In the genomic region with DNA sequence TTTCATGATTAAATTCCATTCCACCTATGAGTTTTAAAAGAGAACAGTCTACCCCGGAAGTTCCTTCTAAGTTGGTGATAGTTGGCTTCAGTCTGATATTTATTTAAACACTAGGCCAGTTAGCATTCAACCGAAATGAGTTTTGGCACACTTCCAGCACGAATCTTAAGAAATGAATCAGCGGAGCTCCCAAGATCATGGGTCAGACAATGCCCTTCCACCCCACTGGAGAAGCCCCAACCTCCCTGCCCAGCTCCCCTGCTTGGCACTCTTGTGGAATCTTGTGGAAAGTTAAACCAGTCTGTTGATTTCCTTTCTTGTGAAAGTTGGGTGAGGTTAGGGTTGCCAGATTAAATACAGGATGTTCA, we compare ENCODE assay signal across 13 cellular contexts.
A peak's percentile ranks its signal among the peaks of the same experiment; 100 is the strongest.
DNase-seq lines count a peak whose midpoint lies in the region; TF ChIP-seq lines count a peak whose summit lies in the region.
"Had no signal": no experiment of that assay in that cellular context is flagged by ENCODE, and none has a peak within 500 bp of the region (broad histone marks: within the 10 kb centered on the region; RNA-seq: fewer than 3 reads in every experiment).

No MANE protein-coding gene starts in this region.

- TF ChIP-seq POLR2A in stomach (IDR thresholded peaks at IDR 0.05) (no peak), spleen (IDR thresholded peaks at IDR 0.05) (no peak)

- DNase-seq in HK-2 (ENCODE audit: unreplicated experiment) (peak; percentile 49), SJSA1 (ENCODE audit: low read depth in 1 of 2, low spot score in 2 of 2) (peak; percentile 34 to 49), fibroblast of the aortic adventitia (ENCODE audit: low read depth) (peak; percentile 37), stomach (peak; percentile 29), spleen (no peak), inferior parietal cortex (ENCODE audit: extremely low spot score) (no peak)
- DNase-seq in effector memory CD4-positive, alpha-beta T cell, result no peak
- DNase-seq: activated CD4-positive, alpha-beta T cell treated with anti-CD3 and anti-CD28 coated beads for 36 hours; cerebellar nuclear complex; left ventricle myocardium superior; MV-4-11; stimulated activated CD4-positive, alpha-beta T cell treated with anti-CD3 and anti-CD28 coated beads, Interleukin-1b, Interleukin-23, amount 100 ng/mL, for 48 hours; stimulated activated naive B cell treated with anti-CD40 and anti-IgM and Interleukin-4, amounts not matched to agents 10 μg/mL and 1 μg/mL and 100 μg/mL, for 72 hours had no signal

- intact Hi-C loops in stomach (cut with DNase I; ENCODE audit: low total_unique reads), result no loop called here
- intact Hi-C loops in spleen (cut with DNase I; ENCODE audit: low total_unique reads), result no loop called here

- TF ChIP-seq CTCF in fibroblast of the aortic adventitia (IDR thresholded peaks at IDR 0.05; ENCODE audit: insufficient read depth, low read length) (no peak), stomach (IDR thresholded peaks at IDR 0.05) (no peak), spleen (IDR thresholded peaks at IDR 0.05 in 8 of 11, conservative IDR thresholded peaks at IDR 0.05 in 3 of 11) (no peak)

- 15 to 32% (median 18%) methylated on average over 4 of the region's 4 CpGs for WGBS in stomach, 5 donors
- WGBS in spleen, 5 donors, result 64 to 79% (median 73%) methylated on average over 4 of the region's 4 CpGs

- H3K27me3 ChIP-seq in SJSA1 (replicated peaks), result no peaks in the 10 kb centered on the region
- H3K27me3 ChIP-seq in stomach, result no peaks in the 10 kb centered on the region
- H3K27me3 ChIP-seq in spleen (replicated peaks in 1 of 7), result no peaks in the 10 kb centered on the region
- no peaks in the 10 kb centered on the region for H3K27me3 ChIP-seq in effector memory CD4-positive, alpha-beta T cell (replicated peaks; ENCODE audit: control insufficient read depth, insufficient read depth, low read length, poor library complexity, severe bottlenecking)

- H3K36me3 ChIP-seq in SJSA1 (no peaks in the 10 kb centered on the region), stomach (no peaks in the 10 kb centered on the region), spleen (no peaks in the 10 kb centered on the region)
- H3K36me3 ChIP-seq in effector memory CD4-positive, alpha-beta T cell (ENCODE audit: control insufficient read depth, insufficient read depth, low read length), result no peaks in the 10 kb centered on the region

- H3K9me3 ChIP-seq in SJSA1 (replicated peaks) (no peaks in the 10 kb centered on the region), stomach (no peaks in the 10 kb centered on the region), spleen (no peaks in the 10 kb centered on the region)
- no peaks in the 10 kb centered on the region for H3K9me3 ChIP-seq in effector memory CD4-positive, alpha-beta T cell (ENCODE audit: control insufficient read depth, low read length)

- no peak for TF ChIP-seq EP300 in stomach (IDR thresholded peaks at IDR 0.05)

- peaks cover 10% of the 10 kb centered on the region for H3K4me1 ChIP-seq in SJSA1 (replicated peaks)
- peaks cover 0 to 15% (median 6%) of the 10 kb centered on the region in 4 donors for H3K4me1 ChIP-seq in stomach
- no peaks in the 10 kb centered on the region for H3K4me1 ChIP-seq in spleen
- no peaks in the 10 kb centered on the region for H3K4me1 ChIP-seq in effector memory CD4-positive, alpha-beta T cell (ENCODE audit: control insufficient read depth, insufficient read depth, low read length, poor library complexity, severe bottlenecking)

- no peak overlapping the region for H3K4me3 ChIP-seq in SJSA1
- H3K4me3 ChIP-seq in fibroblast of the aortic adventitia (ENCODE audit: low read depth, low read length), result no peak overlapping the region
- no peak overlapping the region for H3K4me3 ChIP-seq in stomach
- H3K4me3 ChIP-seq in spleen, result no peak overlapping the region
- no peak overlapping the region for H3K4me3 ChIP-seq in effector memory CD4-positive, alpha-beta T cell (ENCODE audit: insufficient read depth, low read depth, low read length, poor library complexity, severe bottlenecking)

- H3K27ac ChIP-seq in SJSA1, result no peak overlapping the region; the same call in 1 of the 2 replicates
- no peak overlapping the region for H3K27ac ChIP-seq in stomach
- no peak overlapping the region for H3K27ac ChIP-seq in spleen
- no peak overlapping the region for H3K27ac ChIP-seq in effector memory CD4-positive, alpha-beta T cell (ENCODE audit: insufficient read depth, low read length, poor library complexity, severe bottlenecking)

Comparison
In these comparisons a context has a peak if more than half of its experiments do, and no peak if none do; other contexts are left out.
1. DNase-seq: peak in HK-2 (single experiment), SJSA1 (2 of 2), fibroblast of the aortic adventitia (single experiment) and stomach (single experiment); none in spleen (single experiment), inferior parietal cortex (single experiment) and effector memory CD4-positive, alpha-beta T cell (0 of 3).